In the genomic region with DNA sequence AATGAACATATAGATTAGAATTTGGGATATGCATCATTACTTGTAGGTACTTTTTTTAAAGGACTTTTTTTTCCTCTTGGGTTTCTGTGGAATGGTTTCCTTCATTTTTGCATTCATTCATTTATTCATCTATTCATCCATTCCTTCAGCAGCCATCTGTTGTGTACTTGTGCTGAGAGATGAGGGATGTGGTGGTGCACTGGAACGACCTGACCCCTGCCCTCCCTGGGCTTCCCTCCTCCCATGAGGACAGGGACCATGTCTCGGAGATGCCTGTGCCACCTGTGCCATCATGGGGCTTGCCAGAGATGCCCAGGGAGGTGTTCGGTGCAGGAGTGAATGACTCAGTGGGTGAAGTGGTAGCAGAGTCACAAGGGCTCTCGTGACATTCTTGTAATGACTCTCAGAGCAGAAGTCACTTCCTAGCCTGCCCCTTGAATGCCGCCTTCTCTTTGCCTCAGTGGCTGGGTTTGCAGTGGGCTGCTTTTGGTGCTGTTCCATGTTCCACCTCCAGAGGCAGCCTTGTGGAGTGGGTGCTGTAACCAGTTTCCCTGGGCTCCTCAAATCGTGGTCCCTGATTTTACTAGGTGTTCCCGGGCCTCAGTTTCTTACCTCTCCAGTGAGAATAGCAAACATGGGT, we compare ENCODE assay signal across 8 cellular contexts. TPM values are rescaled to one million over a fixed set of nuclear protein-coding genes. Genes with fewer than 3 reads are reported as not detected.
DNase-seq lines count a peak whose midpoint lies in the region; ATAC-seq and TF ChIP-seq lines count a peak whose summit lies in the region.

No MANE protein-coding gene starts in this region.

- H3K36me3 Mint-ChIP-seq in HFFc6 (ENCODE audit: low read depth) (peaks cover 9% of the 10 kb centered on the region; the same call in 1 of the 2 replicates), WTC11 (peaks cover 8% of the 10 kb centered on the region), endothelial cell (ENCODE audit: low read depth, unreplicated experiment) (peaks cover 48% of the 10 kb centered on the region)

- H3K27ac Mint-ChIP-seq in HFFc6, result no peak overlapping the region
- no peak overlapping the region for H3K27ac Mint-ChIP-seq in WTC11
- H3K27ac Mint-ChIP-seq in endothelial cell (ENCODE audit: unreplicated experiment), result no peak overlapping the region

- H3K9me3 Mint-ChIP-seq in HFFc6 (no peaks in the 10 kb centered on the region), WTC11 (peaks cover 4% of the 10 kb centered on the region; the same call in 1 of the 2 replicates), endothelial cell (ENCODE audit: unreplicated experiment) (no peaks in the 10 kb centered on the region)

- H3K4me3 ChIP-seq in DND-41 (ENCODE audit: low read depth in 1 of 2, low read length in 2 of 2), result peak overlapping the region in 1 of 2 experiments; percentile 10; a peak in 1 of 4 replicates

- peaks cover 45% of the 10 kb centered on the region for H3K4me1 ChIP-seq in DND-41 (ENCODE audit: insufficient read depth, low read length)

- H2AFZ ChIP-seq in DND-41 (ENCODE audit: low read depth, low read length), result no peak overlapping the region

- no peaks in the 10 kb centered on the region for H3K27me3 ChIP-seq in DND-41 (ENCODE audit: insufficient read depth, low read length, poor library complexity)

- CTCF ChIA-PET in WTC11 (lab: Charles Lee), result interaction anchor here (1.3 kb wide), 1 partner anchor 21 kb away, joined by 3 read pairs; no protein-coding TSS in a partner anchor

- TF ChIP-seq CTCF in DND-41 (IDR thresholded peaks at IDR 0.05; ENCODE audit: borderline replicate concordance, extremely low read depth, low read length, poor library complexity, severe bottlenecking) (peak; percentile 71), HFFc6 (IDR thresholded peaks at IDR 0.05) (peak; percentile 57), WTC11 (IDR thresholded peaks at IDR 0.05) (peak; percentile 36), endothelial cell (IDR thresholded peaks at IDR 0.05; ENCODE audit: unreplicated experiment) (peak; percentile 66)

- POLR2A ChIA-PET in WTC11 (lab: Charles Lee), result no interaction called here

- H3K36me3 ChIP-seq in DND-41 (ENCODE audit: insufficient read depth, low read length), result peaks cover 65% of the 10 kb centered on the region

- no peak overlapping the region for H3K4me3 Mint-ChIP-seq in HFFc6
- H3K4me3 Mint-ChIP-seq in WTC11, result no peak overlapping the region
- no peak overlapping the region for H3K4me3 Mint-ChIP-seq in endothelial cell (ENCODE audit: unreplicated experiment)

- peak overlapping the region; percentile 28 for H3K9ac ChIP-seq in DND-41 (ENCODE audit: low read depth, low read length)

- peak overlapping the region; percentile 77 for H3K27ac ChIP-seq in DND-41 (ENCODE audit: low read length)

- peaks cover 26% of the 10 kb centered on the region for H3K79me2 ChIP-seq in DND-41 (ENCODE audit: insufficient read depth, low read length)

- H3K9me3 ChIP-seq in DND-41 (ENCODE audit: insufficient read depth, low read length, severe bottlenecking), result no peaks in the 10 kb centered on the region

- H3K4me1 Mint-ChIP-seq in HFFc6 (ENCODE audit: low read depth) (peaks cover 46% of the 10 kb centered on the region), WTC11 (peaks cover 5% of the 10 kb centered on the region; the same call in 1 of the 2 replicates), endothelial cell (ENCODE audit: unreplicated experiment) (no peaks in the 10 kb centered on the region)

- H3K27me3 Mint-ChIP-seq in HFFc6 (ENCODE audit: insufficient read depth) (no peaks in the 10 kb centered on the region; the same call in none of the 2 replicates), WTC11 (ENCODE audit: low read depth) (no peaks in the 10 kb centered on the region), endothelial cell (ENCODE audit: unreplicated experiment) (no peaks in the 10 kb centered on the region)

- no peaks in the 10 kb centered on the region for H4K20me1 ChIP-seq in DND-41 (ENCODE audit: insufficient read depth, low read length)

- ATAC-seq in DND-41 (ENCODE audit: insufficient read depth, low read depth), result peak; percentile 41
- peak; percentile 88 for ATAC-seq in WTC11
- ATAC-seq in GM21526 (IDR thresholded peaks at IDR 0.05; ENCODE audit: low FRiP score, unreplicated experiment), result no peak

- H3K4me2 ChIP-seq in DND-41 (ENCODE audit: insufficient read depth, low read length), result peak overlapping the region; percentile 44

- DNase-seq in DND-41 (peak; percentile 63), HFFc6 (no peak), WTC11 (ENCODE audit: low spot score) (peak; percentile 54), endothelial cell (ENCODE audit: low spot score) (peak; percentile 33), NOMO-1 (lab: John Stamatoyannopoulos, UW; ENCODE audit: unreplicated experiment in 2 of 2) (no peak), GDM1 (lab: John Stamatoyannopoulos, UW) (no peak)
- peak; percentile 49 for DNase-seq in stimulated activated CD8-positive, alpha-beta memory T cell treated with anti-CD3 and anti-CD28 coated beads, Interleukin-4, amount 100 ng/mL, for 24 hours (ENCODE audit: low read depth)

TF ChIP-seq in WTC11, 78 proteins besides CTCF, POLR2A, EP300 and RAD21:
- TF ChIP-seq JAZF1 (CRISPR knock-in tag; IDR thresholded peaks at IDR 0.05) (no peak), TP53 (CRISPR knock-in tag; IDR thresholded peaks at IDR 0.05) (no peak)

RNA-seq across cellular contexts. Expression of a gene that starts 43.9 kb away (rescaled TPM):
- 10 to 100 TPM; 19.4 to 23.2 (median 21.2) TPM for total RNA-seq in HFFc6 (2021; fragmentation: NEBNext Ultra II Directional; extraction: Animal tissue kit (Norgen Biotek cat#: 25700))
- total RNA-seq in WTC11 (2021) (14.4 to 16.0 TPM (median 15.4 TPM) in 3 replicates), endothelial cell (ENCODE audit: unreplicated experiment) (58.1 TPM)

RNA-seq across cellular contexts. Expression of a gene that starts 46.0 kb away (rescaled TPM):
- total RNA-seq in HFFc6 (2021; fragmentation: NEBNext Ultra II Directional; extraction: Animal tissue kit (Norgen Biotek cat#: 25700)), result 10 to 100 TPM; 39.3 to 49.2 (median 44.3) TPM
- total RNA-seq in WTC11 (2021), result 33.7 to 42.1 TPM (median 37.7 TPM) in 3 replicates
- 37.9 TPM for total RNA-seq in endothelial cell (ENCODE audit: unreplicated experiment)

Comparison
In these comparisons a context has a peak if more than half of its experiments do, and no peak if none do; other contexts are left out.
1. DNase-seq: peak in DND-41 (single experiment), WTC11 (single experiment), endothelial cell (single experiment) and stimulated activated CD8-positive, alpha-beta memory T cell treated with anti-CD3 and anti-CD28 coated beads, Interleukin-4, amount 100 ng/mL, for 24 hours (single experiment); none in HFFc6 (single experiment), NOMO-1 (0 of 2) and GDM1 (single experiment).
2. Peak in every context shown above with its lines, with median percentiles within 50 percentile points of each other: CTCF ChIP-seq.